ENCODE assay signal across 11 cellular contexts in genomic region chr3:143442761-143443477, GRCh38.
DNase-seq lines count a peak whose midpoint lies in the region; ATAC-seq, FAIRE-seq and TF ChIP-seq lines count a peak whose summit lies in the region.
"Had no signal": no experiment of that assay in that cellular context is flagged by ENCODE, and none has a peak within 500 bp of the region (broad histone marks: within the 10 kb centered on the region; RNA-seq: fewer than 3 reads in every experiment).

No MANE protein-coding gene starts in this region.

- H4K20me1 ChIP-seq in fibroblast of lung (ENCODE audit: control insufficient read depth, extremely low read depth, insufficient read depth, low read length), result no peaks in the 10 kb centered on the region

- TF ChIP-seq CTCF in RWPE2 (IDR thresholded peaks at IDR 0.05; ENCODE audit: poor library complexity, severe bottlenecking), result no peak
- TF ChIP-seq CTCF in fibroblast of lung (conservative IDR thresholded peaks at IDR 0.05 in 1 of 2, IDR thresholded peaks at IDR 0.05 in 1 of 2; ENCODE audit: low read depth in 1 of 2, low read length in 2 of 2), result no peak

- H3K4me1 Mint-ChIP-seq in activated T-cell treated with anti-CD3 and anti-CD28 coated beads, Interleukin-2, amount 50 U/mL, for 72 hours (ENCODE audit: low read depth), result peaks cover 39% of the 10 kb centered on the region
- H3K4me1 Mint-ChIP-seq: neural crest cell had no signal

- no peaks in the 10 kb centered on the region for H3K36me3 Mint-ChIP-seq in activated T-cell treated with anti-CD3 and anti-CD28 coated beads, Interleukin-2, amount 50 U/mL, for 72 hours (ENCODE audit: insufficient read depth in 2 of 2)

- no peaks in the 10 kb centered on the region for H3K27me3 ChIP-seq in RWPE2 (ENCODE audit: insufficient read depth, poor library complexity, severe bottlenecking)
- no peaks in the 10 kb centered on the region for H3K27me3 ChIP-seq in fibroblast of lung (ENCODE audit: control insufficient read depth, insufficient read depth, low read length)
- no peaks in the 10 kb centered on the region for H3K27me3 ChIP-seq in skeletal muscle tissue (ENCODE audit: control insufficient read depth in 3 of 3, insufficient read depth in 3 of 3, low read length in 3 of 3)

- peak overlapping the region; percentile 86 for H3K27ac ChIP-seq in RWPE2 (ENCODE audit: poor library complexity, severe bottlenecking)
- H3K27ac ChIP-seq in fibroblast of lung (ENCODE audit: insufficient read depth, low read length), result peak overlapping the region; percentile 45
- H3K27ac ChIP-seq in skeletal muscle tissue (ENCODE audit: low read depth, low read length), result peak overlapping the region; percentile 20

- peak in 1 of 2 donors; percentile 29 for DNase-seq in activated T-cell treated with anti-CD3 and anti-CD28 coated beads, Interleukin-2, amount 50 U/mL, for 72 hours
- DNase-seq in activated T-cell treated with anti-CD3 and anti-CD28 coated beads, Interleukin-2, amount 50 U/mL, for 1 hour, result no peak
- DNase-seq in RWPE2 (ENCODE audit: low spot score) (no peak), fibroblast of lung (ENCODE audit: low read depth in 2 of 2) (peak in 1 of 2 donors; percentile 58), H54 (ENCODE audit: insufficient read length, low spot score) (no peak)
- DNase-seq: effector memory CD4-positive, alpha-beta T cell; NCI-H2171 treated with DMSO at 0.1 percent for 48 hours had no signal

- no peak for TF ChIP-seq POLR2A in H54 (IDR thresholded peaks at IDR 0.05; ENCODE audit: low read depth, low read length)

- H3K79me2 ChIP-seq in fibroblast of lung (ENCODE audit: control insufficient read depth, insufficient read depth, low read length), result no peaks in the 10 kb centered on the region

- H3K9ac ChIP-seq in fibroblast of lung (ENCODE audit: insufficient read depth, low read length), result no peak overlapping the region
- H3K9ac ChIP-seq in skeletal muscle tissue (ENCODE audit: low read depth in 1 of 3, low read length in 3 of 3), result peak overlapping the region in 1 of 3 donors; percentile 15

- H3K9me3 ChIP-seq in RWPE2 (ENCODE audit: severe bottlenecking) (no peaks in the 10 kb centered on the region), fibroblast of lung (ENCODE audit: control insufficient read depth, insufficient read depth, low read depth, low read length) (no peaks in the 10 kb centered on the region), skeletal muscle tissue (ENCODE audit: control insufficient read depth in 3 of 3, low read length in 3 of 3) (no peaks in the 10 kb centered on the region)

- no peaks in the 10 kb centered on the region for H3K27me3 Mint-ChIP-seq in activated T-cell treated with anti-CD3 and anti-CD28 coated beads, Interleukin-2, amount 50 U/mL, for 72 hours (ENCODE audit: low read depth)

- H3K4me2 ChIP-seq in fibroblast of lung (ENCODE audit: extremely low read depth, insufficient read depth, low read length), result no peak overlapping the region

- H3K9me3 Mint-ChIP-seq in activated T-cell treated with anti-CD3 and anti-CD28 coated beads, Interleukin-2, amount 50 U/mL, for 72 hours, result no peaks in the 10 kb centered on the region
- H3K9me3 Mint-ChIP-seq: neural crest cell had no signal

- peaks cover 22% of the 10 kb centered on the region for H3K4me1 ChIP-seq in RWPE2 (ENCODE audit: insufficient read depth, poor library complexity, severe bottlenecking)
- peaks cover 12% of the 10 kb centered on the region for H3K4me1 ChIP-seq in fibroblast of lung (ENCODE audit: control insufficient read depth, extremely low read depth, insufficient read depth, low read length)
- peaks cover 0 to 2% (median 0%) of the 10 kb centered on the region in 3 donors for H3K4me1 ChIP-seq in skeletal muscle tissue (ENCODE audit: control insufficient read depth in 3 of 3, insufficient read depth in 3 of 3, low read length in 3 of 3)

- H3K36me3 ChIP-seq in RWPE2 (ENCODE audit: low read depth), result no peaks in the 10 kb centered on the region
- H3K36me3 ChIP-seq in fibroblast of lung (ENCODE audit: control insufficient read depth, insufficient read depth, low read length), result no peaks in the 10 kb centered on the region
- H3K36me3 ChIP-seq in skeletal muscle tissue (ENCODE audit: control insufficient read depth in 3 of 3, insufficient read depth in 3 of 3, low read length in 3 of 3), result no peaks in the 10 kb centered on the region

- H3K4me3 Mint-ChIP-seq in activated T-cell treated with anti-CD3 and anti-CD28 coated beads, Interleukin-2, amount 50 U/mL, for 72 hours, result peak overlapping the region in 1 of 2 donors; percentile 20
- H3K4me3 Mint-ChIP-seq: neural crest cell had no signal

- H3K27ac Mint-ChIP-seq in activated T-cell treated with anti-CD3 and anti-CD28 coated beads, Interleukin-2, amount 50 U/mL, for 72 hours, result peak overlapping the region; percentile 29

- H3K4me3 ChIP-seq in RWPE2 (ENCODE audit: severe bottlenecking) (no peak overlapping the region), fibroblast of lung (replicated peaks in 1 of 4; ENCODE audit: control extremely low read depth in 1 of 4, insufficient read depth in 1 of 4, low read depth in 3 of 4, low read length in 4 of 4) (no peak overlapping the region), skeletal muscle tissue (ENCODE audit: low read length in 3 of 3) (no peak overlapping the region)

- no peak overlapping the region for H2AFZ ChIP-seq in fibroblast of lung (ENCODE audit: low read length)

- peak in 1 of 2 donors; percentile 41 for ATAC-seq in activated T-cell treated with anti-CD3 and anti-CD28 coated beads, Interleukin-2, amount 50 U/mL, for 72 hours (replicated peaks in 1 of 2)
- ATAC-seq in RWPE2 (ENCODE audit: low read depth) (no peak), HG03045 (IDR thresholded peaks at IDR 0.05; ENCODE audit: unreplicated experiment) (no peak), HG03378 (IDR thresholded peaks at IDR 0.05; ENCODE audit: unreplicated experiment) (no peak)

- FAIRE-seq in H54 (lab: Jason Lieb, UNC), result no peak

Comparison
In these comparisons a context has a peak if more than half of its experiments do, and no peak if none do; other contexts are left out.
1. H3K27ac ChIP-seq: peak in every context shown above with its lines; median percentile 86 in RWPE2; 45 in fibroblast of lung; 20 in skeletal muscle tissue.